ENCODE assay signal across 17 cellular contexts in genomic region chr12:100077367-100077766, GRCh38.
DNase-seq lines count a peak whose midpoint lies in the region; ATAC-seq, FAIRE-seq and TF ChIP-seq lines count a peak whose summit lies in the region.
"Had no signal": no experiment of that assay in that cellular context is flagged by ENCODE, and none has a peak within 500 bp of the region (broad histone marks: within the 10 kb centered on the region; RNA-seq: fewer than 3 reads in every experiment).

No MANE protein-coding gene starts in this region.

- no peak overlapping the region for H3K9ac ChIP-seq in astrocyte (ENCODE audit: low read length)
- H3K9ac ChIP-seq: BLaER1 had no signal

- no peak for ATAC-seq in GM21526 (IDR thresholded peaks at IDR 0.05; ENCODE audit: low FRiP score, unreplicated experiment)
- ATAC-seq in HG03457 (IDR thresholded peaks at IDR 0.05; ENCODE audit: unreplicated experiment), result no peak
- ATAC-seq: stimulated activated effector memory CD8-positive, alpha-beta T cell treated with anti-CD3 and anti-CD28 coated beads, Interleukin-12 subunit alpha, Interleukin-12 subunit beta, amount 100 ng/mL, for 72 hours had no signal

- peak; percentile 24 for TF ChIP-seq CTCF in AG09319 (IDR thresholded peaks at IDR 0.05; ENCODE audit: low read depth, low read length)
- peak; percentile 7 for TF ChIP-seq CTCF in astrocyte (IDR thresholded peaks at IDR 0.05; ENCODE audit: insufficient read depth, low read depth, low read length)

- CTCF ChIA-PET in HEK293T (lab: Yijun Ruan, JAX), result no interaction called here

- H3K4me2 ChIP-seq in astrocyte (ENCODE audit: low read length), result no peak overlapping the region
- H3K4me2 ChIP-seq: BLaER1 had no signal

- H3K9me3 ChIP-seq in astrocyte (ENCODE audit: insufficient read depth, low read depth, low read length), result peaks cover 4% of the 10 kb centered on the region
- H3K9me3 ChIP-seq: vagina had no signal

- no peak overlapping the region for H3K27ac Mint-ChIP-seq in astrocyte (ENCODE audit: unreplicated experiment)
- H3K27ac Mint-ChIP-seq: stimulated activated effector memory CD8-positive, alpha-beta T cell treated with anti-CD3 and anti-CD28 coated beads, Interleukin-12 subunit alpha, Interleukin-12 subunit beta, amount 100 ng/mL, for 72 hours had no signal

- no peak overlapping the region for H3K4me3 ChIP-seq in astrocyte (ENCODE audit: insufficient read depth, low read depth, low read length)
- H3K4me3 ChIP-seq: BLaER1, cardiac muscle cell, vagina had no signal

- H3K27me3 ChIP-seq in astrocyte (ENCODE audit: insufficient read depth, low read length), result no peaks in the 10 kb centered on the region
- H3K27me3 ChIP-seq: BLaER1, cardiac muscle cell, vagina had no signal

- peaks cover 21% of the 10 kb centered on the region for H3K36me3 Mint-ChIP-seq in astrocyte (ENCODE audit: low read depth, unreplicated experiment)

- no peak for FAIRE-seq in astrocyte (lab: Jason Lieb, UNC)
- no peak for FAIRE-seq in frontal cortex (lab: Jason Lieb, UNC)
- FAIRE-seq: HTR-8/SVneo had no signal

- no peaks in the 10 kb centered on the region for H3K79me2 ChIP-seq in astrocyte (ENCODE audit: insufficient read depth, low read length)

- no peak overlapping the region for H3K4me3 Mint-ChIP-seq in astrocyte (ENCODE audit: unreplicated experiment)
- H3K4me3 Mint-ChIP-seq: stimulated activated effector memory CD8-positive, alpha-beta T cell treated with anti-CD3 and anti-CD28 coated beads, Interleukin-12 subunit alpha, Interleukin-12 subunit beta, amount 100 ng/mL, for 72 hours had no signal

- H3K27ac ChIP-seq in astrocyte (ENCODE audit: low read depth, low read length), result no peak overlapping the region
- H3K27ac ChIP-seq: BLaER1, cardiac muscle cell, epithelial cell of prostate, vagina had no signal

- no peak overlapping the region for H2AFZ ChIP-seq in astrocyte (ENCODE audit: low read depth, low read length)

- H3K9me3 Mint-ChIP-seq in astrocyte (ENCODE audit: unreplicated experiment), result peaks cover 11% of the 10 kb centered on the region

- H3K4me1 ChIP-seq in astrocyte (ENCODE audit: insufficient read depth, low read length), result no peaks in the 10 kb centered on the region
- H3K4me1 ChIP-seq: BLaER1, vagina had no signal

- POLR2A ChIA-PET in HEK293T (lab: Yijun Ruan, JAX), result no interaction called here

- H4K20me1 ChIP-seq in astrocyte (ENCODE audit: insufficient read depth, low read length), result no peaks in the 10 kb centered on the region
- H4K20me1 ChIP-seq: BLaER1 had no signal

- H3K27me3 Mint-ChIP-seq in astrocyte (ENCODE audit: low read depth, unreplicated experiment), result no peaks in the 10 kb centered on the region

- no peak for DNase-seq in AG09319 (ENCODE audit: extremely low read depth, low read depth)
- no peak for DNase-seq in astrocyte (ENCODE audit: low read depth)
- peak; percentile 8 for DNase-seq in iris pigment epithelial cell (ENCODE audit: low read depth)
- no peak for DNase-seq in frontal cortex (ENCODE audit: low spot score in 2 of 2)
- DNase-seq in HEK293T (ENCODE audit: extremely low spot score), result no peak
- DNase-seq: DMS79 treated with DMSO at 0.1 percent for 48 hours; NCI-H526 treated with DMSO at 0.1 percent for 48 hours; stimulated activated CD4-positive, alpha-beta T cell treated with anti-CD3 and anti-CD28 coated beads, Interleukin-2, amount 100 ng/mL, for 48 hours had no signal

- no peaks in the 10 kb centered on the region for H3K4me1 Mint-ChIP-seq in astrocyte (ENCODE audit: low read depth, unreplicated experiment)
- H3K4me1 Mint-ChIP-seq: stimulated activated effector memory CD8-positive, alpha-beta T cell treated with anti-CD3 and anti-CD28 coated beads, Interleukin-12 subunit alpha, Interleukin-12 subunit beta, amount 100 ng/mL, for 72 hours had no signal

- no peak for TF ChIP-seq EP300 in Ishikawa (IDR thresholded peaks at IDR 0.05; ENCODE audit: borderline replicate concordance)

- peak; percentile 25; the same call in 1 of the 2 replicates for TF ChIP-seq RAD21 in Ishikawa (IDR thresholded peaks at IDR 0.05; ENCODE audit: low read depth)

- peaks cover 15% of the 10 kb centered on the region for H3K36me3 ChIP-seq in astrocyte (ENCODE audit: insufficient read depth, low read length)

TF ChIP-seq in Ishikawa, 13 proteins besides CTCF, POLR2A, EP300 and RAD21 (continues in another document):
- TF ChIP-seq TCF12 (IDR thresholded peaks at IDR 0.05; ENCODE audit: low read depth) (no peak), NFIC (IDR thresholded peaks at IDR 0.05) (no peak), CREB1 (IDR thresholded peaks at IDR 0.05; ENCODE audit: low read depth) (no peak), TAF1 (IDR thresholded peaks at IDR 0.05; ENCODE audit: low read depth) (no peak), YY1 (IDR thresholded peaks at IDR 0.05; ENCODE audit: low read depth) (no peak), TEAD4 (IDR thresholded peaks at IDR 0.05) (no peak), USF1 (IDR thresholded peaks at IDR 0.05) (no peak), ZBTB7A (IDR thresholded peaks at IDR 0.05; ENCODE audit: low read depth) (no peak), FOXM1 (IDR thresholded peaks at IDR 0.05; ENCODE audit: borderline replicate concordance, low read depth) (no peak), CEBPB (IDR thresholded peaks at IDR 0.05) (no peak)

TF ChIP-seq in HEK293T, 16 proteins besides CTCF, POLR2A, EP300 and RAD21:
- TF ChIP-seq FOXA1 (IDR thresholded peaks at IDR 0.05) (no peak), SP1 (IDR thresholded peaks at IDR 0.05) (no peak), SUZ12 (IDR thresholded peaks at IDR 0.05) (no peak), BHLHE40 (IDR thresholded peaks at IDR 0.05; ENCODE audit: borderline replicate concordance) (no peak), ZNF384 (IDR thresholded peaks at IDR 0.05) (no peak), LEF1 (IDR thresholded peaks at IDR 0.05; ENCODE audit: borderline replicate concordance) (no peak), ELF4 (IDR thresholded peaks at IDR 0.05) (no peak), HDGF (IDR thresholded peaks at IDR 0.05; ENCODE audit: borderline replicate concordance) (no peak), NFRKB (IDR thresholded peaks at IDR 0.05) (no peak), ARNT (IDR thresholded peaks at IDR 0.05) (no peak), TARDBP (IDR thresholded peaks at IDR 0.05) (no peak), FOXK2 (IDR thresholded peaks at IDR 0.05) (no peak), L3MBTL2 (conservative IDR thresholded peaks at IDR 0.05) (no peak), CTBP1 (IDR thresholded peaks at IDR 0.05; ENCODE audit: borderline replicate concordance) (no peak), FOXM1 (IDR thresholded peaks at IDR 0.05; ENCODE audit: borderline replicate concordance) (no peak), PKNOX1 (IDR thresholded peaks at IDR 0.05) (no peak)
TF ChIP-seq in HEK293T: peak in this region for 0.
